8 cellular contexts compared by ENCODE assay signal in the genomic region with DNA sequence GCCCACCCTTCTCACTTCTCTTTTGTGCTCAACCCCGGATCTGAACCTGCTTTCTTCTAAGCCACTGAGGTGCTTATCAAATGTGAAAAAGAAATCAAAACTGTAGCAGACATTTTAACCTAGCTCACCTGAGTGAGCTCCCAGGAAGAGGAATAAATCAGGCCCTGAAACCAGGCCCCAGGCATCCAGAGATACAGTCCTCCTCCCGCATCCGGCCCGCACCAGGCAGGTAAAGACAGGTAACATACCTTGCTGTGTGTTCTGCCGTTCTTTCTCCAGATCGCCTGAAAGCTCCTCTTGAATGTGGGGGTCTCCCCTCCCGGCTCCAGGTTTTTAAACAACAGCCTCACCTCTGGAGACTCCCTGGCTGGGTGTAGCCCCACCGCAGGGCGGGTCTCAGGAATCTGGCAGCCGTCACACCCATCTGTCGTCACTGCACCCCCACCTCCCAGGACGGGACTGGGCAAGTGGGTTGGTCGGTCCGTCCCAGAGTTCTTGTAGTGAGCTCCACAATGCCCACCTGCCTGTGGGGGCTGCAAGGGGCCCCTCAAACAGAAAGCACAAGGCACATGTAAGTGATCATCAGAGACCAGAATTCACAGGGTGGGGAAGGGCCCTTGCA. TPM values are rescaled to one million over a fixed set of nuclear protein-coding genes. Genes with fewer than 3 reads are reported as not detected.
A peak's percentile ranks its signal among the peaks of the same experiment; 100 is the strongest.
DNase-seq lines count a peak whose midpoint lies in the region; ATAC-seq and TF ChIP-seq lines count a peak whose summit lies in the region.

A gene (minus strand): TSS at position 305 of the 622 bp plus-strand sequence. CDS start 1,481 bp downstream, outside the sequence.

- H3K36me3 Mint-ChIP-seq in stimulated activated naive CD8-positive, alpha-beta T cell treated with anti-CD3 and anti-CD28 coated beads, Interleukin-15, Interleukin-2, amounts not matched to agents 100 ng/mL and 50 ng/mL, for 24 hours (ENCODE audit: low read depth), result no peaks in the 10 kb centered on the region

- H3K27me3 Mint-ChIP-seq in stimulated activated naive CD8-positive, alpha-beta T cell treated with anti-CD3 and anti-CD28 coated beads, Interleukin-15, Interleukin-2, amounts not matched to agents 100 ng/mL and 50 ng/mL, for 24 hours, result no peaks in the 10 kb centered on the region

- peaks cover 83% of the 10 kb centered on the region for H3K79me2 ChIP-seq in mammary epithelial cell (ENCODE audit: insufficient read depth, low read length)

- H3K9me3 ChIP-seq in mammary epithelial cell (replicated peaks; ENCODE audit: insufficient read depth, low read length), result no peaks in the 10 kb centered on the region
- H3K9me3 ChIP-seq in mucosa of rectum (ENCODE audit: control insufficient read depth in 2 of 2, low read length in 2 of 2), result no peaks in the 10 kb centered on the region

- peak within 1 kb of the TSS; percentile 87 for H3K4me2 ChIP-seq in mammary epithelial cell (ENCODE audit: insufficient read depth, low read depth, low read length)

- dilution Hi-C loops in mammary epithelial cell (cut with HindIII; ENCODE audit: low sequenced_read_pairs), result loop anchor here (5.0 kb wide), 1 partner anchor 165 kb away; no protein-coding TSS in a partner anchor

- no peak for DNase-seq in stimulated activated naive CD8-positive, alpha-beta T cell treated with anti-CD3 and anti-CD28 coated beads, Interleukin-15, Interleukin-2, amounts not matched to agents 100 U/mL and 50 U/mL, for 24 hours
- DNase-seq in mammary epithelial cell, result peak; percentile 97
- no peak for DNase-seq in NCI-H774 (lab: John Stamatoyannopoulos, UW)
- no peak for DNase-seq in activated CD8-positive, alpha-beta memory T cell treated with anti-CD3 and anti-CD28 coated beads, Interleukin-2, amount 50 U/mL, for 4 hours
- no peak for DNase-seq in effector CD4-positive, alpha-beta T cell

- in situ Hi-C loops in mammary epithelial cell (cut with MboI; ENCODE audit: low sequenced_read_pairs in 2 of 2), result no loop called here

- CTCF ChIA-PET in mammary epithelial cell (lab: Charles Lee; ENCODE audit: low non-redundant PET), result interaction anchor here (0.6 kb wide), 2 partner anchors 21 to 83 kb away, joined by 4 read pairs; no protein-coding TSS in a partner anchor

- H3K36me3 ChIP-seq in mammary epithelial cell (ENCODE audit: insufficient read depth, low read length), result peaks cover 32% of the 10 kb centered on the region
- peaks cover 0 to 3% of the 10 kb centered on the region in 2 donors for H3K36me3 ChIP-seq in mucosa of rectum (ENCODE audit: control insufficient read depth in 2 of 2, insufficient read depth in 2 of 2, low read length in 2 of 2)

- TSS peak; percentile 22 for BruUV-seq in mammary epithelial cell (replicated peaks; lab: Mats Ljungman, UMichigan)

- H3K9ac ChIP-seq in mammary epithelial cell (ENCODE audit: insufficient read depth, low read length), result peak within 1 kb of the TSS; percentile 100
- H3K9ac ChIP-seq in mucosa of rectum (ENCODE audit: low read depth in 1 of 2, low read length in 2 of 2), result peak within 1 kb of the TSS; percentile 69 to 82

- no peak for TF ChIP-seq CTCF in mammary epithelial cell (conservative IDR thresholded peaks at IDR 0.05 in 1 of 2, IDR thresholded peaks at IDR 0.05 in 1 of 2; ENCODE audit: extremely low read depth in 1 of 2, insufficient read depth in 1 of 2, low read depth in 1 of 2, low read length in 2 of 2)

- intact Hi-C loops in mammary epithelial cell (cut with micrococcal nuclease), result loop anchor here (5.0 to 10.0 kb wide), 3 partner anchors 155 to 267 kb away; a partner anchor contains a TSS

- peaks cover 13% of the 10 kb centered on the region for H4K20me1 ChIP-seq in mammary epithelial cell (ENCODE audit: insufficient read depth, low read length)

- no peak within 1 kb of the TSS for H3K4me3 Mint-ChIP-seq in stimulated activated naive CD8-positive, alpha-beta T cell treated with anti-CD3 and anti-CD28 coated beads, Interleukin-15, Interleukin-2, amounts not matched to agents 100 ng/mL and 50 ng/mL, for 24 hours

- H3K27ac Mint-ChIP-seq in stimulated activated naive CD8-positive, alpha-beta T cell treated with anti-CD3 and anti-CD28 coated beads, Interleukin-15, Interleukin-2, amounts not matched to agents 100 ng/mL and 50 ng/mL, for 24 hours, result peak within 1 kb of the TSS; percentile 66

- H3K27me3 ChIP-seq in mammary epithelial cell (ENCODE audit: insufficient read depth, low read length) (no peaks in the 10 kb centered on the region), mucosa of rectum (ENCODE audit: control insufficient read depth in 2 of 2, insufficient read depth in 2 of 2, low read length in 2 of 2) (no peaks in the 10 kb centered on the region)

- peaks cover 47% of the 10 kb centered on the region for H3K4me1 Mint-ChIP-seq in stimulated activated naive CD8-positive, alpha-beta T cell treated with anti-CD3 and anti-CD28 coated beads, Interleukin-15, Interleukin-2, amounts not matched to agents 100 ng/mL and 50 ng/mL, for 24 hours (ENCODE audit: low read depth)

- H3K4me1 ChIP-seq in mammary epithelial cell (ENCODE audit: insufficient read depth, low read length) (peaks cover 50% of the 10 kb centered on the region), mucosa of rectum (ENCODE audit: control insufficient read depth in 2 of 2, insufficient read depth in 2 of 2, low read length in 2 of 2) (peaks cover 41 to 73% of the 10 kb centered on the region in 2 donors)

- peak within 1 kb of the TSS; percentile 100 for H3K27ac ChIP-seq in mammary epithelial cell (ENCODE audit: insufficient read depth, low read depth, low read length)
- H3K27ac ChIP-seq in mucosa of rectum (ENCODE audit: low read depth in 2 of 2, low read length in 2 of 2), result peak within 1 kb of the TSS; percentile 95 to 96

- no peak within 1 kb of the TSS for H2AFZ ChIP-seq in mammary epithelial cell (ENCODE audit: low read depth, low read length)

- H3K9me3 Mint-ChIP-seq in stimulated activated naive CD8-positive, alpha-beta T cell treated with anti-CD3 and anti-CD28 coated beads, Interleukin-15, Interleukin-2, amounts not matched to agents 100 ng/mL and 50 ng/mL, for 24 hours, result no peaks in the 10 kb centered on the region

- ATAC-seq in stimulated activated naive CD8-positive, alpha-beta T cell treated with anti-CD3 and anti-CD28 coated beads, Interleukin-15, Interleukin-2, amounts not matched to agents 100 U/mL and 50 U/mL, for 24 hours, result no peak
- ATAC-seq in GM21528 (IDR thresholded peaks at IDR 0.05; ENCODE audit: low FRiP score, unreplicated experiment), result no peak

- H3K4me3 ChIP-seq in mammary epithelial cell (replicated peaks in 1 of 3; ENCODE audit: insufficient read depth in 1 of 3, low read depth in 2 of 3, low read length in 3 of 3) (peak within 1 kb of the TSS; percentile 71 to 91 (median 81)), mucosa of rectum (ENCODE audit: low read length in 2 of 2) (peak within 1 kb of the TSS; percentile 59)

- 1% methylated on average over 13 of the region's 14 CpGs for WGBS in mammary epithelial cell (ENCODE audit: low coverage, missing lambda C conversion rate)

RNA-seq across cellular contexts. Expression of the gene that starts here (rescaled TPM):
- 1,000 to 10,000 TPM in 1 of 2 donors, 100 to 1,000 TPM in 1; 920 to 2,749 TPM for total RNA-seq in mammary epithelial cell
- polyA plus RNA-seq in mammary epithelial cell, result 1,283 TPM
- polyA minus RNA-seq in mammary epithelial cell, result 1,625 TPM
